In the genomic region with DNA sequence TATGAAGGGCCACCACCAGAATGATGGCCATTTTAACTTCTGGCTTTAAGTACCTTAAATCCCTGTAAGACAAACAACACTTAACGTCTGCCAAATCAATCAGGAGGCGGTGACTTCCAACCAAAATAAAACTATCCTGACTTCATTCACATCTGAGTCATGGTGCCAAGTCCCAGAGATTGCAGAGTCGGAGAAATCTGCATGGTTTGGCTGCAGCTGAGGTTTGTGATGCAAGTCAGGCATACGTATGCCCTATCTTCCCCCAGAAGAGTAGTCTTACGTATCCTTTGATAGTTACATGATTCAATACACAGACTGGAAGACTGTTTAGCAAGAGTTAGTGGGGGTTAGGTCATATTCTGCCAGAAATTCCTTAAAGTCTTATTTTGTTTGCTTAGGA, we compare ENCODE assay signal across 8 cellular contexts. TPM values are rescaled to one million over a fixed set of nuclear protein-coding genes. Genes with fewer than 3 reads are reported as not detected.
A peak's percentile ranks its signal among the peaks of the same experiment; 100 is the strongest.
DNase-seq lines count a peak whose midpoint lies in the region; ATAC-seq and TF ChIP-seq lines count a peak whose summit lies in the region.

No MANE protein-coding gene starts in this region.

- BruUV-seq in PC-3 (replicated peaks; lab: Mats Ljungman, UMichigan), result no TSS peak

- H3K27me3 ChIP-seq in DND-41 (ENCODE audit: insufficient read depth, low read length, poor library complexity) (no peaks in the 10 kb centered on the region), PC-3 (ENCODE audit: low read length) (no peaks in the 10 kb centered on the region), ovary (no peaks in the 10 kb centered on the region), H7 (ENCODE audit: control insufficient read depth, insufficient read depth, low read length) (peaks cover 16% of the 10 kb centered on the region)

- H3K79me2 ChIP-seq in DND-41 (ENCODE audit: insufficient read depth, low read length) (peaks cover 56% of the 10 kb centered on the region), PC-3 (ENCODE audit: low read length) (peaks cover 19% of the 10 kb centered on the region)

- H3K4me2 ChIP-seq in DND-41 (ENCODE audit: insufficient read depth, low read length) (peak overlapping the region; percentile 83), PC-3 (ENCODE audit: low read length) (peak overlapping the region; percentile 76)

- H2AFZ ChIP-seq in DND-41 (ENCODE audit: low read depth, low read length), result no peak overlapping the region
- H2AFZ ChIP-seq in PC-3 (ENCODE audit: low read length), result no peak overlapping the region

- TF ChIP-seq CTCF in DND-41 (IDR thresholded peaks at IDR 0.05; ENCODE audit: borderline replicate concordance, extremely low read depth, low read length, poor library complexity, severe bottlenecking) (no peak), PC-3 (conservative IDR thresholded peaks at IDR 0.05; ENCODE audit: low read depth, low read length) (no peak), fibroblast of mammary gland (conservative IDR thresholded peaks at IDR 0.05; ENCODE audit: control insufficient read depth, insufficient read depth, low read depth, low read length) (no peak), ovary (IDR thresholded peaks at IDR 0.05) (no peak)

- POLR2A ChIA-PET in PC-3 (lab: Charles Lee; ENCODE audit: unreplicated experiment), result no interaction called here

- peaks cover 83% of the 10 kb centered on the region for H3K4me1 ChIP-seq in DND-41 (ENCODE audit: insufficient read depth, low read length)
- peaks cover 34% of the 10 kb centered on the region for H3K4me1 ChIP-seq in PC-3 (ENCODE audit: insufficient read depth, low read length)
- H3K4me1 ChIP-seq in ovary (ENCODE audit: insufficient read depth), result peaks cover 12% of the 10 kb centered on the region

- peak; percentile 61 for TF ChIP-seq EP300 in ovary (IDR thresholded peaks at IDR 0.05)

- H3K9me2 ChIP-seq in PC-3 (replicated peaks; ENCODE audit: low read length), result no peaks in the 10 kb centered on the region

- ATAC-seq in DND-41 (ENCODE audit: insufficient read depth, low read depth), result no peak
- peak; percentile 9 for ATAC-seq in PC-3
- no peak for ATAC-seq in GM18517 (IDR thresholded peaks at IDR 0.05; ENCODE audit: unreplicated experiment)

- H3K27ac ChIP-seq in DND-41 (ENCODE audit: low read length), result peak overlapping the region; percentile 99
- no peak overlapping the region for H3K27ac ChIP-seq in PC-3 (ENCODE audit: low read length)
- H3K27ac ChIP-seq in ovary, result peak overlapping the region; percentile 3 to 96

- H4K20me1 ChIP-seq in DND-41 (ENCODE audit: insufficient read depth, low read length), result no peaks in the 10 kb centered on the region
- H4K20me1 ChIP-seq in PC-3 (ENCODE audit: low read length), result no peaks in the 10 kb centered on the region

- WGBS in ovary, 3 donors, result 2 to 7% (median 4%) methylated on average over 5 of the region's 5 CpGs

- CTCF ChIA-PET in PC-3 (lab: Charles Lee), result interaction anchor here (0.5 to 2.7 kb wide), 5 partner anchors 10 to 191 kb away, joined by 3 to 20 read pairs (median 4); partner anchors contain the start of gene NARS2

- DNase-seq in DND-41 (peak; percentile 49), PC-3 (peak; percentile 83), fibroblast of mammary gland (ENCODE audit: low read depth) (peak; percentile 100), ovary (peak; percentile 51 to 81 (median 59)), SW 1271 (lab: John Stamatoyannopoulos, UW) (no peak), H7 (no peak), SKM-1 (lab: John Stamatoyannopoulos, UW; ENCODE audit: unreplicated experiment) (no peak)

- H3K36me3 ChIP-seq in DND-41 (ENCODE audit: insufficient read depth, low read length), result no peaks in the 10 kb centered on the region; the same call in 1 of the 2 replicates
- H3K36me3 ChIP-seq in PC-3 (ENCODE audit: low read depth, low read length), result no peaks in the 10 kb centered on the region
- no peaks in the 10 kb centered on the region for H3K36me3 ChIP-seq in ovary
- no peaks in the 10 kb centered on the region for H3K36me3 ChIP-seq in H7 (replicated peaks; ENCODE audit: control insufficient read depth, insufficient read depth, low read length)

- intact Hi-C loops in PC-3 (cut with micrococcal nuclease) (no loop called here), ovary (cut with DNase I) (loop anchor here (5.0 to 10.0 kb wide), 9 partner anchors 75 to 272 kb away; partner anchors contain the start of gene NARS2 (in 1 of the 4))

- H3K9ac ChIP-seq in DND-41 (ENCODE audit: low read depth, low read length), result peak overlapping the region; percentile 92
- no peak overlapping the region for H3K9ac ChIP-seq in PC-3 (ENCODE audit: low read length)

- H3K4me3 ChIP-seq in DND-41 (ENCODE audit: low read depth in 1 of 2, low read length in 2 of 2), result peak overlapping the region in 1 of 2 experiments; percentile 71; a peak in 2 of 4 replicates
- no peak overlapping the region; the same call in 1 of the 2 replicates for H3K4me3 ChIP-seq in PC-3 (ENCODE audit: low read length)
- H3K4me3 ChIP-seq in fibroblast of mammary gland (ENCODE audit: control insufficient read depth, low read depth, low read length), result no peak overlapping the region
- H3K4me3 ChIP-seq in ovary, result no peak overlapping the region
- no peak overlapping the region for H3K4me3 ChIP-seq in H7 (ENCODE audit: insufficient read depth, low read depth, low read length)

- no peaks in the 10 kb centered on the region for H3K9me3 ChIP-seq in DND-41 (ENCODE audit: insufficient read depth, low read length, severe bottlenecking)
- H3K9me3 ChIP-seq in PC-3 (ENCODE audit: low read length), result no peaks in the 10 kb centered on the region
- no peaks in the 10 kb centered on the region for H3K9me3 ChIP-seq in ovary

- peak; percentile 35 for TF ChIP-seq POLR2A in ovary (IDR thresholded peaks at IDR 0.05)

- no peaks in the 10 kb centered on the region for H3F3A ChIP-seq in PC-3 (ENCODE audit: low read length, unreplicated experiment)

RNA-seq across cellular contexts. Expression of gene GAB2, which starts 1.7 kb away (rescaled TPM):
- total RNA-seq in PC-3 (2014; rRNA removed), result 7.1 and 10.7 TPM in 2 replicates
- 10 to 100 TPM; 34.9 to 64.6 (median 50.5) TPM for total RNA-seq in ovary
- polyA plus RNA-seq in ovary, result 10 to 100 TPM; 30.9 to 33.9 TPM
- 7.6 and 9.6 TPM in 2 replicates for total RNA-seq in H7 (2014; rRNA removed; shearing (Covaris generic))

Comparison
In these comparisons a context has a peak if more than half of its experiments do, and no peak if none do; other contexts are left out.
1. DNase-seq: peak in DND-41 (single experiment), PC-3 (single experiment), fibroblast of mammary gland (single experiment) and ovary (5 of 5); none in SW 1271 (0 of 2), H7 (single experiment) and SKM-1 (single experiment).